ENCODE assay signal across 19 cellular contexts in genomic region chr6:153485072-153485471, GRCh38.
DNase-seq lines count a peak whose midpoint lies in the region; ATAC-seq and TF ChIP-seq lines count a peak whose summit lies in the region.
"Had no signal": no experiment of that assay in that cellular context is flagged by ENCODE, and none has a peak within 500 bp of the region (broad histone marks: within the 10 kb centered on the region; RNA-seq: fewer than 3 reads in every experiment).

No MANE protein-coding gene starts in this region.

- no peaks in the 10 kb centered on the region for H4K20me1 ChIP-seq in neural cell (ENCODE audit: insufficient read depth)
- H4K20me1 ChIP-seq: BLaER1 had no signal

- WGBS in adrenal gland, 4 donors = 27 to 37% (median 31%) methylated on average over 1 of the region's 1 CpG

- no peaks in the 10 kb centered on the region for H3K36me3 ChIP-seq in neural cell (ENCODE audit: insufficient read depth, low read length)
- no peaks in the 10 kb centered on the region for H3K36me3 ChIP-seq in adrenal gland (replicated peaks in 1 of 2)
- H3K36me3 ChIP-seq: BLaER1 had no signal

- TF ChIP-seq POLR2A in adrenal gland (IDR thresholded peaks at IDR 0.05) = no peak

- TF ChIP-seq RAD21 in neural cell (conservative IDR thresholded peaks at IDR 0.05) = no peak

- H3K4me3 ChIP-seq in neural cell (ENCODE audit: low read length) = no peak overlapping the region
- H3K4me3 ChIP-seq in adrenal gland = no peak overlapping the region
- H3K4me3 ChIP-seq: BLaER1, GM12878, GM23248 had no signal

- H3K27me3 ChIP-seq in neural cell (ENCODE audit: insufficient read depth, low read depth, low read length) (no peaks in the 10 kb centered on the region), adrenal gland (no peaks in the 10 kb centered on the region)
- H3K27me3 ChIP-seq: BLaER1 had no signal

- H3K27ac ChIP-seq in neural cell (ENCODE audit: low read length) (no peak overlapping the region), adrenal gland (no peak overlapping the region)
- H3K27ac ChIP-seq: BLaER1, C4-2B, GM23248 had no signal

- H3K9me2 ChIP-seq in neural cell (ENCODE audit: insufficient read depth, low read length) = no peaks in the 10 kb centered on the region

- TF ChIP-seq EP300 in neural cell (conservative IDR thresholded peaks at IDR 0.05; ENCODE audit: poor library complexity, severe bottlenecking) = no peak

- no peak overlapping the region for H2AFZ ChIP-seq in neural cell (ENCODE audit: low read depth, low read length)
- H2AFZ ChIP-seq: GM23248 had no signal

- H3F3A ChIP-seq in neural cell (ENCODE audit: insufficient read depth, low read length, poor library complexity, severe bottlenecking) = no peaks in the 10 kb centered on the region

- H3K79me2 ChIP-seq in neural cell (replicated peaks; ENCODE audit: insufficient read depth, low read length) = no peaks in the 10 kb centered on the region

- no peaks in the 10 kb centered on the region for H3K4me1 ChIP-seq in adrenal gland (replicated peaks in 1 of 2)
- H3K4me1 ChIP-seq: BLaER1, Caco-2 had no signal

- no peak overlapping the region for H3K4me2 ChIP-seq in neural cell (ENCODE audit: low read length)
- H3K4me2 ChIP-seq: BLaER1 had no signal

- H3K9ac ChIP-seq in neural cell (ENCODE audit: low read length) = no peak overlapping the region
- H3K9ac ChIP-seq: BLaER1, GM23248 had no signal

- no peak for ATAC-seq in HG02759 (IDR thresholded peaks at IDR 0.05; ENCODE audit: unreplicated experiment)
- ATAC-seq: CD8-positive, alpha-beta T cell; GM12878 had no signal

- DNase-seq in NCI-H526 (lab: John Stamatoyannopoulos, UW) (peak; percentile 16 to 31), SK-N-DZ (ENCODE audit: low spot score) (peak; percentile 51), adrenal gland (no peak), D341Med (ENCODE audit: low spot score) (no peak)
- DNase-seq: Caco-2; CD4-positive, CD25-positive, alpha-beta regulatory T cell; CD8-positive, alpha-beta T cell; DMS 273 treated with DMSO at 0.1 percent for 48 hours; DMS79; EL; GDM1; GM23248; H7; HCEC 1CT had no signal

- TF ChIP-seq CTCF in neural cell (IDR thresholded peaks at IDR 0.05; ENCODE audit: poor library complexity, severe bottlenecking) = no peak
- TF ChIP-seq CTCF in adrenal gland (IDR thresholded peaks at IDR 0.05) = no peak

- no peaks in the 10 kb centered on the region for H3K9me3 ChIP-seq in neural cell (ENCODE audit: low read length)
- H3K9me3 ChIP-seq in adrenal gland (replicated peaks in 1 of 3) = no peaks in the 10 kb centered on the region
- H3K9me3 ChIP-seq: BLaER1, Caco-2 had no signal

- intact Hi-C loops in adrenal gland (cut with DNase I) = no loop called here

TF ChIP-seq in neural cell, 6 proteins besides CTCF, POLR2A, EP300 and RAD21:
- TF ChIP-seq REST (IDR thresholded peaks at IDR 0.05; ENCODE audit: borderline replicate concordance) = no peak
- no peak for TF ChIP-seq TAF1 (IDR thresholded peaks at IDR 0.05; ENCODE audit: low read depth)
- TF ChIP-seq POLR2AphosphoS5 (IDR thresholded peaks at IDR 0.05) = peak; percentile 32

Comparison
In these comparisons a context has a peak if more than half of its experiments do, and no peak if none do; other contexts are left out.
1. DNase-seq: peak in NCI-H526 (2 of 2) and SK-N-DZ (single experiment); none in adrenal gland (0 of 7) and D341Med (single experiment).